7 cellular contexts compared by ENCODE assay signal in the genomic region with DNA sequence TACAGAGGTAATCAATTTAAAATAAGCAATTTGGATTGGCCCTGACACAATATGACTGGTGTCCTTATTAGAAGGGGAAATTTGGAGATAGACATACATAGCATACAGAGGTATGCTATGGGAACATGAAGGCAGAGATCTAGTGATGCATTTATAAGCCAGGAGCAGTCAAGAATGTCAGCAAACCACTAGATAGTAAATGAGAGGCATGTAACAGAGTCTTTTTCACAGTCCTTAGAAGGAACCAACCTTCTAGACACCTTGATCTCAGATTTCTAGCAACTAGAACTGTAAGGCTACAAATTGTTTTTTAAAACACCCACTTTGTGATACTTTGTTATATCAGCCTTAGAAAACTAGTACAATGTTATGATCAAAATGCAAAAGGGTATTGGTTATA. TPM values are rescaled to one million over a fixed set of nuclear protein-coding genes. Genes with fewer than 3 reads are reported as not detected.
"Had no signal": no experiment of that assay in that cellular context is flagged by ENCODE, and none has a peak within 500 bp of the region (broad histone marks: within the 10 kb centered on the region; RNA-seq: fewer than 3 reads in every experiment).

No MANE protein-coding gene starts in this region.

- H3K4me3 ChIP-seq: GM23338 had no signal

- H3K4me2 ChIP-seq: GM23338 had no signal

- H2AFZ ChIP-seq: GM23338 had no signal

- DNase-seq: H9, HCEC 1CT, KBM-7 had no signal

- H3K27ac ChIP-seq: HL-60 had no signal

RNA-seq across cellular contexts. Expression of a gene that starts 54.3 kb away (rescaled TPM):
- total RNA-seq: HepG2, HT1080 had no signal
